In genomic region chr11:65625628-65626342, GRCh38 we compare ENCODE assay signal across 8 cellular contexts. TPM values are rescaled to one million over a fixed set of nuclear protein-coding genes. Genes with fewer than 3 reads are reported as not detected.
DNase-seq lines count a peak whose midpoint lies in the region; ATAC-seq and TF ChIP-seq lines count a peak whose summit lies in the region.

No MANE protein-coding gene starts in this region.

- WGBS in gastroesophageal sphincter (ENCODE audit: low coverage in 1 of 2), 2 donors, result 20 to 39% methylated on average over 1 to 3 of the region's 30 CpGs
- 61% methylated on average over 30 of the region's 30 CpGs for WGBS in prostate gland

- H3K4me1 Mint-ChIP-seq in activated naive CD4-positive, alpha-beta T cell treated with anti-CD3 and anti-CD28 coated beads for 36 hours (ENCODE audit: low read depth), result peaks cover 9% of the 10 kb centered on the region

- H3K36me3 ChIP-seq in gastroesophageal sphincter (peaks cover 0 to 100% of the 10 kb centered on the region in 2 donors), prostate gland (peaks cover 4 to 33% of the 10 kb centered on the region in 2 donors)

- H3K27ac Mint-ChIP-seq in activated naive CD4-positive, alpha-beta T cell treated with anti-CD3 and anti-CD28 coated beads for 36 hours, result no peak overlapping the region

- no peak for TF ChIP-seq EP300 in gastroesophageal sphincter (IDR thresholded peaks at IDR 0.05)

- H3K4me3 ChIP-seq in gastroesophageal sphincter, result no peak overlapping the region
- no peak overlapping the region for H3K4me3 ChIP-seq in prostate gland

- peak; percentile 70 for ATAC-seq in gastroesophageal sphincter

- H3K9me3 Mint-ChIP-seq in activated naive CD4-positive, alpha-beta T cell treated with anti-CD3 and anti-CD28 coated beads for 36 hours, result no peaks in the 10 kb centered on the region

- H3K36me3 Mint-ChIP-seq in activated naive CD4-positive, alpha-beta T cell treated with anti-CD3 and anti-CD28 coated beads for 36 hours (ENCODE audit: low read depth), result peaks cover 22% of the 10 kb centered on the region

- H3K4me1 ChIP-seq in gastroesophageal sphincter, result peaks cover 0 to 10% (median 0%) of the 10 kb centered on the region in 3 donors
- H3K4me1 ChIP-seq in prostate gland (replicated peaks), result no peaks in the 10 kb centered on the region

- H3K27me3 Mint-ChIP-seq in activated naive CD4-positive, alpha-beta T cell treated with anti-CD3 and anti-CD28 coated beads for 36 hours (ENCODE audit: low read depth), result no peaks in the 10 kb centered on the region

- TF ChIP-seq CTCF in gastroesophageal sphincter (IDR thresholded peaks at IDR 0.05), result peak in 3 of 4 experiments; percentile 53 to 77 (median 62)
- TF ChIP-seq CTCF in prostate gland (IDR thresholded peaks at IDR 0.05), result peak in 3 of 4 experiments; percentile 41 to 73 (median 58)

- DNase-seq in NCI-H2227 (lab: John Stamatoyannopoulos, UW; ENCODE audit: unreplicated experiment) (peak; percentile 38), NCI-H2227 treated with DMSO at 0.1 percent for 48 hours (lab: John Stamatoyannopoulos, UW) (no peak), NOMO-1 treated with DMSO at 0.1 percent for 48 hours (lab: John Stamatoyannopoulos, UW; ENCODE audit: unreplicated experiment) (peak; percentile 40), prostate gland (ENCODE audit: low spot score) (peak; percentile 38), hepatic stellate cell (ENCODE audit: low spot score) (no peak), HuH-7.5 (ENCODE audit: low spot score) (no peak)
- DNase-seq in activated naive CD4-positive, alpha-beta T cell treated with anti-CD3 and anti-CD28 coated beads for 36 hours, result peak; percentile 63

- TF ChIP-seq POLR2A in gastroesophageal sphincter (IDR thresholded peaks at IDR 0.05) (no peak), prostate gland (IDR thresholded peaks at IDR 0.05) (no peak)

- no peak overlapping the region for H3K4me3 Mint-ChIP-seq in activated naive CD4-positive, alpha-beta T cell treated with anti-CD3 and anti-CD28 coated beads for 36 hours

- no peaks in the 10 kb centered on the region for H3K9me3 ChIP-seq in gastroesophageal sphincter
- no peaks in the 10 kb centered on the region for H3K9me3 ChIP-seq in prostate gland

- intact Hi-C loops in activated naive CD4-positive, alpha-beta T cell treated with anti-CD3 and anti-CD28 coated beads for 36 hours (cut with micrococcal nuclease), result loop anchor here (2.0 kb wide), 1 partner anchor 81 kb away; no protein-coding TSS in a partner anchor
- intact Hi-C loops in prostate gland (cut with DNase I), result loop anchor here (10.0 kb wide), 1 partner anchor 149 kb away; no protein-coding TSS in a partner anchor

- CTCF ChIA-PET in activated naive CD4-positive, alpha-beta T cell treated with anti-CD3 and anti-CD28 coated beads for 36 hours (lab: Charles Lee), result interaction anchor here (1.0 to 2.1 kb wide), 10 partner anchors 9 to 146 kb away, joined by 3 to 6 read pairs (median 3); partner anchors contain the start of gene SIPA1

- H3K27me3 ChIP-seq in gastroesophageal sphincter (no peaks in the 10 kb centered on the region), prostate gland (replicated peaks; ENCODE audit: insufficient read depth) (no peaks in the 10 kb centered on the region)

- H3K27ac ChIP-seq in gastroesophageal sphincter, result peak overlapping the region in 1 of 4 donors; percentile 22
- no peak overlapping the region for H3K27ac ChIP-seq in prostate gland

RNA-seq across cellular contexts. Expression of gene PCNX3, which starts 10.2 kb away (rescaled TPM):
- 10 to 100 TPM; 21.6 to 24.7 TPM for total RNA-seq in activated naive CD4-positive, alpha-beta T cell treated with anti-CD3 and anti-CD28 coated beads for 36 hours
- total RNA-seq in gastroesophageal sphincter (10 to 100 TPM; 15.9 to 40.1 (median 19.3) TPM), prostate gland (10 to 100 TPM; 32.0 to 67.9 TPM)

RNA-seq across cellular contexts. Expression of gene MAP3K11, which starts 11.8 kb away (rescaled TPM):
- total RNA-seq in activated naive CD4-positive, alpha-beta T cell treated with anti-CD3 and anti-CD28 coated beads for 36 hours, result 10 to 100 TPM; 28.9 to 32.7 TPM
- 10 to 100 TPM; 20.5 to 35.3 (median 28.0) TPM for total RNA-seq in gastroesophageal sphincter
- 10 to 100 TPM; 42.7 to 67.9 TPM for total RNA-seq in prostate gland

RNA-seq across cellular contexts. Expression of gene SIPA1, which starts 12.1 kb away (rescaled TPM):
- 100 to 1,000 TPM; 146 to 150 TPM for total RNA-seq in activated naive CD4-positive, alpha-beta T cell treated with anti-CD3 and anti-CD28 coated beads for 36 hours
- total RNA-seq in gastroesophageal sphincter (10 to 100 TPM; 32.9 to 45.0 (median 38.3) TPM), prostate gland (10 to 100 TPM; 38.2 to 45.2 TPM)

RNA-seq across cellular contexts. Expression of gene KCNK7, which starts 30.2 kb away (rescaled TPM):
- total RNA-seq in activated naive CD4-positive, alpha-beta T cell treated with anti-CD3 and anti-CD28 coated beads for 36 hours, result under 1 TPM in 1 of 2 experiments, not detected in 1; 0.35 TPM
- total RNA-seq in gastroesophageal sphincter, result 1 to 10 TPM in 1 of 4 donors, under 1 TPM in 2, not detected in 1; 0.40 to 1.5 (median 0.93) TPM
- under 1 TPM in 1 of 2 donors, not detected in 1; 0.74 TPM for total RNA-seq in prostate gland

RNA-seq across cellular contexts. Expression of gene RELA, which starts 36.9 kb away (rescaled TPM):
- total RNA-seq in activated naive CD4-positive, alpha-beta T cell treated with anti-CD3 and anti-CD28 coated beads for 36 hours, result 10 to 100 TPM; 66.9 to 68.5 TPM
- total RNA-seq in gastroesophageal sphincter (10 to 100 TPM; 47.3 to 78.8 (median 63.9) TPM), prostate gland (10 to 100 TPM; 51.8 to 98.4 TPM)

Comparison
In these comparisons a context has a peak if more than half of its experiments do, and no peak if none do; other contexts are left out.
1. DNase-seq: peak in NCI-H2227 (single experiment), NOMO-1 treated with DMSO at 0.1 percent for 48 hours (single experiment), activated naive CD4-positive, alpha-beta T cell treated with anti-CD3 and anti-CD28 coated beads for 36 hours (single experiment) and prostate gland (single experiment); none in NCI-H2227 treated with DMSO at 0.1 percent for 48 hours (single experiment), hepatic stellate cell (single experiment) and HuH-7.5 (single experiment).